ENCODE assay signal across 9 cellular contexts in genomic region chr21:45154511-45155508, GRCh38.
A peak's percentile ranks its signal among the peaks of the same experiment; 100 is the strongest.
DNase-seq lines count a peak whose midpoint lies in the region; ATAC-seq and TF ChIP-seq lines count a peak whose summit lies in the region.
"Had no signal": no experiment of that assay in that cellular context is flagged by ENCODE, and none has a peak within 500 bp of the region (broad histone marks: within the 10 kb centered on the region; RNA-seq: fewer than 3 reads in every experiment).

No MANE protein-coding gene starts in this region.

- intact Hi-C loops in right lobe of liver (cut with DNase I), result no loop called here

- H3K9me3 ChIP-seq in adipocyte (ENCODE audit: control insufficient read depth, low read length) (no peaks in the 10 kb centered on the region), right lobe of liver (no peaks in the 10 kb centered on the region)

- peaks cover 24% of the 10 kb centered on the region for H3K4me1 ChIP-seq in adipocyte (ENCODE audit: control insufficient read depth, insufficient read depth, low read length)
- H3K4me1 ChIP-seq in right lobe of liver, result no peaks in the 10 kb centered on the region

- TF ChIP-seq POLR2A in right lobe of liver (IDR thresholded peaks at IDR 0.05), result no peak

- H3K27me3 Mint-ChIP-seq in endothelial cell (ENCODE audit: unreplicated experiment), result peaks cover 5% of the 10 kb centered on the region

- peaks cover 14% of the 10 kb centered on the region for H3K4me1 Mint-ChIP-seq in endothelial cell (ENCODE audit: unreplicated experiment)

- H3K4me3 ChIP-seq in adipocyte (ENCODE audit: low read length) (no peak overlapping the region), right lobe of liver (no peak overlapping the region)
- H3K4me3 ChIP-seq: skin epidermis had no signal

- H3K27me3 ChIP-seq in adipocyte (replicated peaks; ENCODE audit: control insufficient read depth, insufficient read depth, low read length) (no peaks in the 10 kb centered on the region), right lobe of liver (no peaks in the 10 kb centered on the region)

- H3K27ac ChIP-seq in right lobe of liver, result no peak overlapping the region
- H3K27ac ChIP-seq: skin epidermis had no signal

- no peak overlapping the region for H3K4me3 Mint-ChIP-seq in endothelial cell (ENCODE audit: unreplicated experiment)

- no peak overlapping the region for H3K27ac Mint-ChIP-seq in endothelial cell (ENCODE audit: unreplicated experiment)

- H3K36me3 ChIP-seq in adipocyte (ENCODE audit: control insufficient read depth, insufficient read depth, low read length, severe bottlenecking) (no peaks in the 10 kb centered on the region), right lobe of liver (no peaks in the 10 kb centered on the region)

- WGBS in right lobe of liver (ENCODE audit: insufficient coverage, low coverage, low lambda C conversion rate, missing lambda C conversion rate), result 67% methylated on average over 4 of the region's 9 CpGs

- no peaks in the 10 kb centered on the region for H3K36me3 Mint-ChIP-seq in endothelial cell (ENCODE audit: low read depth, unreplicated experiment)

- ATAC-seq in right lobe of liver, result peak; percentile 32 to 47 (median 43)
- no peak for ATAC-seq in GM19397 (IDR thresholded peaks at IDR 0.05; ENCODE audit: unreplicated experiment)
- ATAC-seq in HG02938 (IDR thresholded peaks at IDR 0.05; ENCODE audit: unreplicated experiment), result no peak

- TF ChIP-seq CTCF in right lobe of liver (IDR thresholded peaks at IDR 0.05) (no peak), endothelial cell (IDR thresholded peaks at IDR 0.05; ENCODE audit: unreplicated experiment) (no peak)

- no peak overlapping the region for H3K9ac ChIP-seq in adipocyte (ENCODE audit: low read length)

- H3K9me3 Mint-ChIP-seq in endothelial cell (ENCODE audit: unreplicated experiment), result no peaks in the 10 kb centered on the region

- DNase-seq in COR-L47 (lab: John Stamatoyannopoulos, UW) (peak; percentile 83), MV-4-11 (lab: John Stamatoyannopoulos, UW) (peak; percentile 28), adipocyte (ENCODE audit: low read depth) (peak; percentile 52), right lobe of liver (peak in 1 of 3 donors; percentile 36), cerebellar cortex (ENCODE audit: low spot score) (no peak), endothelial cell (ENCODE audit: low spot score) (no peak)

Comparison
In these comparisons a context has a peak if more than half of its experiments do, and no peak if none do; other contexts are left out.
1. DNase-seq: peak in COR-L47 (single experiment), MV-4-11 (single experiment) and adipocyte (single experiment); none in cerebellar cortex (single experiment) and endothelial cell (single experiment).
2. ATAC-seq: peak in right lobe of liver (4 of 4); none in GM19397 (single experiment) and HG02938 (single experiment).